22 cellular contexts compared by ENCODE assay signal in genomic region chr16:79501446-79501845, GRCh38.
DNase-seq lines count a peak whose midpoint lies in the region; ATAC-seq, FAIRE-seq and TF ChIP-seq lines count a peak whose summit lies in the region.
"Had no signal": no experiment of that assay in that cellular context is flagged by ENCODE, and none has a peak within 500 bp of the region (broad histone marks: within the 10 kb centered on the region; RNA-seq: fewer than 3 reads in every experiment).

No MANE protein-coding gene starts in this region.

- no peak for TF ChIP-seq RAD21 in A549 (conservative IDR thresholded peaks at IDR 0.05 in 1 of 2, IDR thresholded peaks at IDR 0.05 in 1 of 2)
- TF ChIP-seq RAD21 in IMR-90 (IDR thresholded peaks at IDR 0.05; ENCODE audit: low read length), result no peak
- TF ChIP-seq RAD21 in K562 (CRISPR knock-in tag; conservative IDR thresholded peaks at IDR 0.05 in 1 of 2, IDR thresholded peaks at IDR 0.05 in 1 of 2), result no peak

- H3K4me1 ChIP-seq in A549 (no peaks in the 10 kb centered on the region), IMR-90 (ENCODE audit: control insufficient read depth, insufficient read depth, low read length) (no peaks in the 10 kb centered on the region), K562 (replicated peaks in 1 of 2; ENCODE audit: control insufficient read depth in 2 of 2, insufficient read depth in 2 of 2, low read length in 2 of 2) (no peaks in the 10 kb centered on the region)
- H3K4me1 ChIP-seq: Caco-2 had no signal

- H2BK120ac ChIP-seq in IMR-90 (ENCODE audit: low read depth, low read length), result no peak overlapping the region

- no peaks in the 10 kb centered on the region for H3K79me1 ChIP-seq in IMR-90 (ENCODE audit: low read depth in 1 of 2, low read length in 2 of 2)

- H3K9me3 ChIP-seq in A549, result no peaks in the 10 kb centered on the region; the same call in 2 of the 3 replicates
- H3K9me3 ChIP-seq in IMR-90 (ENCODE audit: control insufficient read depth, insufficient read depth, low read length), result peaks cover 21% of the 10 kb centered on the region
- H3K9me3 ChIP-seq in K562 (replicated peaks; ENCODE audit: control insufficient read depth, insufficient read depth, low read depth, low read length), result no peaks in the 10 kb centered on the region
- H3K9me3 ChIP-seq: Caco-2 had no signal

- no peak overlapping the region for H2AK5ac ChIP-seq in IMR-90 (ENCODE audit: low read depth, low read length)

- no peak overlapping the region for H3K18ac ChIP-seq in IMR-90 (ENCODE audit: low read depth, low read length)

- no peak overlapping the region for H4K5ac ChIP-seq in IMR-90 (ENCODE audit: low read depth, low read length)

- no peak overlapping the region for H2BK5ac ChIP-seq in IMR-90 (ENCODE audit: low read depth, low read length, poor library complexity, severe bottlenecking)

- no peak overlapping the region for H4K8ac ChIP-seq in IMR-90 (ENCODE audit: low read depth in 2 of 2, low read length in 2 of 2)

- H3K36me3 ChIP-seq in IMR-90 (ENCODE audit: control insufficient read depth, insufficient read depth, low read length) (no peaks in the 10 kb centered on the region), K562 (ENCODE audit: control insufficient read depth, insufficient read depth, low read length) (no peaks in the 10 kb centered on the region)
- H3K36me3 ChIP-seq: BLaER1 treated with 17β-estradiol and CSF1 and Interleukin-3, amounts not matched to agents 10 nM and 100 nM had no signal

- no peak overlapping the region for H4K91ac ChIP-seq in IMR-90 (ENCODE audit: insufficient read depth, low read depth, low read length)

- no peak overlapping the region for H3K27ac Mint-ChIP-seq in activated naive CD8-positive, alpha-beta T cell treated with anti-CD3 and anti-CD28 coated beads, Interleukin-2, amount 50 U/mL, for 24 hours
- no peak overlapping the region for H3K27ac Mint-ChIP-seq in stimulated activated effector memory CD8-positive, alpha-beta T cell treated with anti-CD3 and anti-CD28 coated beads, Interleukin-12 subunit alpha, Interleukin-12 subunit beta, amount 100 ng/mL, for 72 hours
- H3K27ac Mint-ChIP-seq in naive thymus-derived CD8-positive, alpha-beta T cell, result no peak overlapping the region
- H3K27ac Mint-ChIP-seq: B cell; CD4-positive, alpha-beta T cell; CD8-positive, alpha-beta T cell had no signal

- WGBS in A549 (ENCODE audit: missing lambda C conversion rate), result 63% methylated on average over 4 of the region's 4 CpGs
- WGBS in IMR-90 (ENCODE audit: extremely low coverage in 2 of 2, insufficient read length in 1 of 2), 2 experiments, result no CpG with 5 or more reads among the region's 4 CpGs
- WGBS in K562 (ENCODE audit: insufficient coverage, low coverage, missing lambda C conversion rate), result 0% methylated on average over 4 of the region's 4 CpGs

- no peaks in the 10 kb centered on the region for H3K79me2 ChIP-seq in K562 (ENCODE audit: control insufficient read depth, insufficient read depth, low read length)

- H3K14ac ChIP-seq in IMR-90 (replicated peaks; ENCODE audit: low read depth, low read length), result no peak overlapping the region

- no peak overlapping the region for H3K4me3 Mint-ChIP-seq in activated naive CD8-positive, alpha-beta T cell treated with anti-CD3 and anti-CD28 coated beads, Interleukin-2, amount 50 U/mL, for 24 hours
- H3K4me3 Mint-ChIP-seq in stimulated activated effector memory CD8-positive, alpha-beta T cell treated with anti-CD3 and anti-CD28 coated beads, Interleukin-12 subunit alpha, Interleukin-12 subunit beta, amount 100 ng/mL, for 72 hours, result no peak overlapping the region
- H3K4me3 Mint-ChIP-seq in naive thymus-derived CD8-positive, alpha-beta T cell, result no peak overlapping the region
- H3K4me3 Mint-ChIP-seq: B cell; CD4-positive, alpha-beta T cell; CD8-positive, alpha-beta T cell had no signal

- TF ChIP-seq CTCF in A549 (IDR thresholded peaks at IDR 0.05) (no peak), IMR-90 (conservative IDR thresholded peaks at IDR 0.05; ENCODE audit: low read depth, low read length) (no peak), K562 (IDR thresholded peaks at IDR 0.05 in 2 of 3, conservative IDR thresholded peaks at IDR 0.05 in 1 of 3; ENCODE audit: insufficient read depth in 2 of 3, low read depth in 1 of 3, low read length in 3 of 3) (no peak)

- no peaks in the 10 kb centered on the region for H3K36me3 Mint-ChIP-seq in activated naive CD8-positive, alpha-beta T cell treated with anti-CD3 and anti-CD28 coated beads, Interleukin-2, amount 50 U/mL, for 24 hours (ENCODE audit: low read depth)
- H3K36me3 Mint-ChIP-seq in stimulated activated effector memory CD8-positive, alpha-beta T cell treated with anti-CD3 and anti-CD28 coated beads, Interleukin-12 subunit alpha, Interleukin-12 subunit beta, amount 100 ng/mL, for 72 hours, result no peaks in the 10 kb centered on the region
- H3K36me3 Mint-ChIP-seq in naive thymus-derived CD8-positive, alpha-beta T cell, result no peaks in the 10 kb centered on the region
- H3K36me3 Mint-ChIP-seq: CD8-positive, alpha-beta T cell had no signal

- BruUV-seq in IMR-90 (replicated peaks; lab: Mats Ljungman, UMichigan) (no TSS peak), K562 (replicated peaks; lab: Mats Ljungman, UMichigan) (no TSS peak)

- no peak overlapping the region for H3K23ac ChIP-seq in IMR-90 (ENCODE audit: low read depth, low read length)

- H3K4me3 ChIP-seq in A549 (no peak overlapping the region), IMR-90 (ENCODE audit: insufficient read depth, low read depth, low read length) (no peak overlapping the region), K562 (no peak overlapping the region)
- H3K4me3 ChIP-seq: BLaER1 treated with 17β-estradiol and CSF1 and Interleukin-3, amounts not matched to agents 10 nM and 100 nM had no signal

- H3K4me2 ChIP-seq in A549 (no peak overlapping the region), IMR-90 (ENCODE audit: low read depth, low read length) (no peak overlapping the region), K562 (ENCODE audit: insufficient read depth, low read length) (no peak overlapping the region)

- H3K27ac ChIP-seq in A549 (no peak overlapping the region), IMR-90 (ENCODE audit: insufficient read depth, low read length) (no peak overlapping the region), K562 (ENCODE audit: extremely low read depth, low read depth, low read length) (no peak overlapping the region)
- H3K27ac ChIP-seq: BLaER1 treated with 17β-estradiol and CSF1 and Interleukin-3, amounts not matched to agents 10 nM and 100 nM; C4-2B had no signal

- no peak overlapping the region for H2BK15ac ChIP-seq in IMR-90 (ENCODE audit: low read depth, low read length)

- in situ Hi-C loops in IMR-90 (cut with MboI; ENCODE audit: low sequenced_read_pairs) (no loop called here), K562 (cut with MboI) (no loop called here)

- intact Hi-C loops in IMR-90 (cut with micrococcal nuclease) (no loop called here), K562 (cut with micrococcal nuclease) (no loop called here)

- no peaks in the 10 kb centered on the region for H3K9me3 Mint-ChIP-seq in activated naive CD8-positive, alpha-beta T cell treated with anti-CD3 and anti-CD28 coated beads, Interleukin-2, amount 50 U/mL, for 24 hours
- H3K9me3 Mint-ChIP-seq in stimulated activated effector memory CD8-positive, alpha-beta T cell treated with anti-CD3 and anti-CD28 coated beads, Interleukin-12 subunit alpha, Interleukin-12 subunit beta, amount 100 ng/mL, for 72 hours, result no peaks in the 10 kb centered on the region
- H3K9me3 Mint-ChIP-seq in naive thymus-derived CD8-positive, alpha-beta T cell, result peaks cover 0 to 6% (median 0%) of the 10 kb centered on the region in 9 donors
- H3K9me3 Mint-ChIP-seq: CD8-positive, alpha-beta T cell had no signal

- H3K27me3 Mint-ChIP-seq in activated naive CD8-positive, alpha-beta T cell treated with anti-CD3 and anti-CD28 coated beads, Interleukin-2, amount 50 U/mL, for 24 hours, result peaks cover 13% of the 10 kb centered on the region
- H3K27me3 Mint-ChIP-seq in naive thymus-derived CD8-positive, alpha-beta T cell, result peaks cover 0 to 8% (median 5%) of the 10 kb centered on the region in 5 donors

- TF ChIP-seq EP300 in A549 (IDR thresholded peaks at IDR 0.05), result no peak
- no peak for TF ChIP-seq EP300 in K562 (IDR thresholded peaks at IDR 0.05; ENCODE audit: low read length)

- POLR2A ChIA-PET in A549 (lab: Yijun Ruan, JAX) (no interaction called here), IMR-90 (lab: Charles Lee; ENCODE audit: unreplicated experiment) (no interaction called here), K562 (lab: Yijun Ruan, JAX) (no interaction called here)
- POLR2A ChIA-PET in naive thymus-derived CD8-positive, alpha-beta T cell (lab: Charles Lee), result no interaction called here

- H3K56ac ChIP-seq in IMR-90 (ENCODE audit: extremely low read depth, insufficient read depth, low read length), result no peak overlapping the region

- no peak overlapping the region for H2BK20ac ChIP-seq in IMR-90 (ENCODE audit: low read depth, low read length)

- H2AFZ ChIP-seq in IMR-90 (replicated peaks; ENCODE audit: low read length, poor library complexity), result no peak overlapping the region
- no peak overlapping the region for H2AFZ ChIP-seq in K562 (ENCODE audit: low read depth, low read length)

- no peak overlapping the region for H2AK9ac ChIP-seq in IMR-90 (replicated peaks; ENCODE audit: low read depth, low read length, poor library complexity)

- no peak overlapping the region for H3K4ac ChIP-seq in IMR-90 (ENCODE audit: low read depth, low read length)

- DNase-seq in A549 (ENCODE audit: low read depth in 1 of 2, low spot score in 1 of 2) (no peak), IMR-90 (no peak), K562 (ENCODE audit: extremely low read depth in 1 of 4, low spot score in 3 of 4) (no peak)
- DNase-seq in activated naive CD8-positive, alpha-beta T cell treated with anti-CD3 and anti-CD28 coated beads, Interleukin-2, amount 50 U/mL, for 24 hours, result no peak
- DNase-seq in stimulated activated effector memory CD8-positive, alpha-beta T cell treated with anti-CD3 and anti-CD28 coated beads, Interleukin-12 subunit alpha, Interleukin-12 subunit beta, amount 100 ng/mL, for 72 hours (ENCODE audit: low spot score in 2 of 2), result no peak
- no peak for DNase-seq in naive thymus-derived CD8-positive, alpha-beta T cell
- DNase-seq: 8988T; AML-193; Caco-2; Calu3; CD4-positive, alpha-beta T cell; CD8-positive, alpha-beta T cell; DMS79 treated with DMSO at 0.1 percent for 48 hours; GF-D8 had no signal

- no peak for FAIRE-seq in A549 (lab: Jason Lieb, UNC)
- FAIRE-seq in K562 (lab: Jason Lieb, UNC), result no peak
- FAIRE-seq: A204.1, D721Med, G401.6, GM12891, GM19239 had no signal

- H3K9me1 ChIP-seq in IMR-90 (ENCODE audit: insufficient read depth, low read length) (no peaks in the 10 kb centered on the region), K562 (ENCODE audit: control insufficient read depth, insufficient read depth, low read length) (no peaks in the 10 kb centered on the region)

- ATAC-seq in A549, result no peak
- no peak for ATAC-seq in IMR-90 (ENCODE audit: low read depth)
- no peak for ATAC-seq in K562
- no peak for ATAC-seq in activated naive CD8-positive, alpha-beta T cell treated with anti-CD3 and anti-CD28 coated beads, Interleukin-2, amount 50 U/mL, for 24 hours
- ATAC-seq in stimulated activated effector memory CD8-positive, alpha-beta T cell treated with anti-CD3 and anti-CD28 coated beads, Interleukin-12 subunit alpha, Interleukin-12 subunit beta, amount 100 ng/mL, for 72 hours, result no peak
- ATAC-seq in naive thymus-derived CD8-positive, alpha-beta T cell, result no peak
- ATAC-seq: CD8-positive, alpha-beta T cell had no signal

- CTCF ChIA-PET in A549 (lab: Yijun Ruan, JAX), result no interaction called here
- CTCF ChIA-PET in IMR-90 (lab: Yijun Ruan, JAX), result no interaction called here
- CTCF ChIA-PET in K562 (lab: Yijun Ruan, JAX; ENCODE audit: low intra/inter-chr PET ratio), result no interaction called here

- H4K20me1 ChIP-seq in IMR-90 (ENCODE audit: insufficient read depth, low read length) (no peaks in the 10 kb centered on the region), K562 (replicated peaks; ENCODE audit: control insufficient read depth, insufficient read depth, low read length) (no peaks in the 10 kb centered on the region)
- H4K20me1 ChIP-seq: BLaER1 treated with 17β-estradiol and CSF1 and Interleukin-3, amounts not matched to agents 10 nM and 100 nM had no signal

- dilution Hi-C loops in IMR-90 (cut with HindIII; ENCODE audit: low sequenced_read_pairs, unreplicated experiment), result no loop called here

- H3K9ac ChIP-seq in IMR-90 (ENCODE audit: low read depth, low read length) (no peak overlapping the region), K562 (ENCODE audit: insufficient read depth in 1 of 2, low read depth in 2 of 2, low read length in 2 of 2) (no peak overlapping the region)
- H3K9ac ChIP-seq: BLaER1 treated with 17β-estradiol and CSF1 and Interleukin-3, amounts not matched to agents 10 nM and 100 nM had no signal

- no peak for TF ChIP-seq POLR2A in A549 (IDR thresholded peaks at IDR 0.05; ENCODE audit: low read length)
- TF ChIP-seq POLR2A in IMR-90 (IDR thresholded peaks at IDR 0.05; ENCODE audit: low read depth, low read length), result no peak
- no peak for TF ChIP-seq POLR2A in K562 (conservative IDR thresholded peaks at IDR 0.05)

- H3K27me3 ChIP-seq in IMR-90 (ENCODE audit: control insufficient read depth, insufficient read depth, low read length), result no peaks in the 10 kb centered on the region
- peaks cover 2 to 12% of the 10 kb centered on the region in 2 experiments; a peak in 1 of 5 replicates for H3K27me3 ChIP-seq in K562 (ENCODE audit: control insufficient read depth in 2 of 2, insufficient read depth in 2 of 2, low read length in 2 of 2)
- H3K27me3 ChIP-seq: BLaER1 treated with 17β-estradiol and CSF1 and Interleukin-3, amounts not matched to agents 10 nM and 100 nM had no signal

- H3K4me1 Mint-ChIP-seq in activated naive CD8-positive, alpha-beta T cell treated with anti-CD3 and anti-CD28 coated beads, Interleukin-2, amount 50 U/mL, for 24 hours, result no peaks in the 10 kb centered on the region
- peaks cover 17% of the 10 kb centered on the region for H3K4me1 Mint-ChIP-seq in stimulated activated effector memory CD8-positive, alpha-beta T cell treated with anti-CD3 and anti-CD28 coated beads, Interleukin-12 subunit alpha, Interleukin-12 subunit beta, amount 100 ng/mL, for 72 hours
- peaks cover 0 to 14% (median 2%) of the 10 kb centered on the region in 4 donors for H3K4me1 Mint-ChIP-seq in naive thymus-derived CD8-positive, alpha-beta T cell
- H3K4me1 Mint-ChIP-seq: B cell had no signal

Comparison
In these comparisons a context has a peak if more than half of its experiments do, and no peak if none do; other contexts are left out.
1. Of the 35 proteins assayed by ChIP-seq in both K562 and A549: peak only in K562: none; only in A549: none; in both: MAFK; in neither: 34.